In genomic region chr5:109743770-109744212, GRCh38 we compare ENCODE assay signal across 8 cellular contexts. TPM values are rescaled to one million over a fixed set of nuclear protein-coding genes. Genes with fewer than 3 reads are reported as not detected.
A peak's percentile ranks its signal among the peaks of the same experiment; 100 is the strongest.
DNase-seq lines count a peak whose midpoint lies in the region; ATAC-seq and TF ChIP-seq lines count a peak whose summit lies in the region.

No MANE protein-coding gene starts in this region.

- no peak overlapping the region for H3K4me3 Mint-ChIP-seq in CD4-positive, alpha-beta T cell

- no peaks in the 10 kb centered on the region for H3K27me3 Mint-ChIP-seq in CD4-positive, alpha-beta T cell

- no peak for DNase-seq in CD4-positive, alpha-beta T cell
- peak; percentile 73 for DNase-seq in OCI-M1 (lab: John Stamatoyannopoulos, UW)
- peak; percentile 17 for DNase-seq in epidermal melanocyte (ENCODE audit: insufficient read length, low spot score)
- no peak for DNase-seq in ecto neural progenitor cell (ENCODE audit: low spot score)
- no peak for DNase-seq in GM10266 (ENCODE audit: extremely low spot score)

- H3K9me3 Mint-ChIP-seq in CD4-positive, alpha-beta T cell, result no peaks in the 10 kb centered on the region

- no peaks in the 10 kb centered on the region for H3K9me3 ChIP-seq in CD4-positive, alpha-beta T cell (ENCODE audit: control insufficient read depth, low read length)
- H3K9me3 ChIP-seq in mesodermal cell (ENCODE audit: control insufficient read depth, low read length), result no peaks in the 10 kb centered on the region

- H3K36me3 ChIP-seq in mesodermal cell (ENCODE audit: control insufficient read depth, insufficient read depth, low read length), result peaks cover 7% of the 10 kb centered on the region

- POLR2A ChIA-PET in CD4-positive, alpha-beta T cell (lab: Charles Lee), result no interaction called here

- H3K4me1 Mint-ChIP-seq in CD4-positive, alpha-beta T cell (ENCODE audit: low read depth), result peaks cover 85% of the 10 kb centered on the region

- H3K36me3 Mint-ChIP-seq in CD4-positive, alpha-beta T cell (ENCODE audit: low read depth), result peaks cover 60% of the 10 kb centered on the region

- CTCF ChIA-PET in CD4-positive, alpha-beta T cell (lab: Charles Lee), result no interaction called here

- no peak for TF ChIP-seq CTCF in CD4-positive, alpha-beta T cell (IDR thresholded peaks at IDR 0.05)
- no peak for TF ChIP-seq CTCF in GM10266 (IDR thresholded peaks at IDR 0.05; ENCODE audit: control insufficient read depth, insufficient read depth, low read depth, missing control alignments)

- H3K4me3 ChIP-seq in mesodermal cell (ENCODE audit: extremely low read depth, insufficient read depth, low read length, poor library complexity, severe bottlenecking), result no peak overlapping the region

- intact Hi-C loops in CD4-positive, alpha-beta T cell (cut with DNase I, micrococcal nuclease), result no loop called here

- no peak overlapping the region for H3K27ac ChIP-seq in CD4-positive, alpha-beta T cell (ENCODE audit: low read depth, low read length)
- H3K27ac ChIP-seq in mesodermal cell (ENCODE audit: low read depth, low read length, severe bottlenecking), result peak overlapping the region; percentile 97

- peaks cover 65% of the 10 kb centered on the region for H3K4me1 ChIP-seq in mesodermal cell (ENCODE audit: control insufficient read depth, insufficient read depth, low read length, poor library complexity, severe bottlenecking)

- peak overlapping the region; percentile 43 for H3K27ac Mint-ChIP-seq in CD4-positive, alpha-beta T cell

- 0 to 4% methylated on average over 1 to 3 of the region's 3 CpGs for WGBS in mesodermal cell (ENCODE audit: insufficient coverage in 2 of 2), 2 experiments

- no peak for ATAC-seq in CD4-positive, alpha-beta T cell (ENCODE audit: poor library complexity)
- ATAC-seq in GM21717 (IDR thresholded peaks at IDR 0.05; ENCODE audit: unreplicated experiment), result no peak
- no peak for ATAC-seq in GM21786 (IDR thresholded peaks at IDR 0.05; ENCODE audit: unreplicated experiment)

- H3K27me3 ChIP-seq in CD4-positive, alpha-beta T cell (ENCODE audit: control insufficient read depth, insufficient read depth, low read length), result no peaks in the 10 kb centered on the region

RNA-seq across cellular contexts. Expression of gene MAN2A1, which starts 54.1 kb away (rescaled TPM):
- total RNA-seq in CD4-positive, alpha-beta T cell, result 10 to 100 TPM; 50.6 to 52.7 TPM
- polyA plus RNA-seq in mesodermal cell (2013, experiment 1 of 2), result 146 TPM
- 157 TPM for polyA plus RNA-seq in mesodermal cell (2013, experiment 2 of 2)

Comparison
In these comparisons a context has a peak if more than half of its experiments do, and no peak if none do; other contexts are left out.
1. DNase-seq: peak in OCI-M1 (single experiment) and epidermal melanocyte (single experiment); none in CD4-positive, alpha-beta T cell (0 of 10), ecto neural progenitor cell (single experiment) and GM10266 (single experiment).